34 cellular contexts compared by ENCODE assay signal in genomic region chr7:26598867-26599266, GRCh38.
"Had no signal": no experiment of that assay in that cellular context is flagged by ENCODE, and none has a peak within 500 bp of the region (broad histone marks: within the 10 kb centered on the region; RNA-seq: fewer than 3 reads in every experiment).

No MANE protein-coding gene starts in this region.

- H3K9me3 ChIP-seq: adrenal gland, body of pancreas, breast epithelium had no signal

- H3K4me1 Mint-ChIP-seq: activated B cell treated with CpG ODN at 0.5 μM for 24 hours; activated CD4-positive, alpha-beta T cell treated with anti-CD3 and anti-CD28 coated beads, Interleukin-2, amount 10 ng/mL, durations not matched to agents 24 days and 14 days; activated naive CD8-positive, alpha-beta T cell treated with anti-CD3 and anti-CD28 coated beads for 36 hours; activated T-helper 17 cell treated with anti-CD3 and anti-CD28 coated beads, Interleukin-2, amount 50 U/mL, for 72 hours had no signal

- H3K4me3 ChIP-seq: adrenal gland, body of pancreas, breast epithelium had no signal

- H3K36me3 ChIP-seq: adrenal gland, brain microvascular endothelial cell, breast epithelium had no signal

- H3K27me3 ChIP-seq: adrenal gland, body of pancreas, brain microvascular endothelial cell, breast epithelium had no signal

- H3K9me3 Mint-ChIP-seq: activated B cell treated with CpG ODN at 0.5 μM for 24 hours; activated CD4-positive, alpha-beta memory T cell treated with anti-CD3 and anti-CD28 coated beads for 36 hours; activated CD4-positive, alpha-beta T cell treated with anti-CD3 and anti-CD28 coated beads, Interleukin-2, amount 10 ng/mL, durations not matched to agents 24 days and 14 days; activated CD8-positive, alpha-beta T cell treated with anti-CD3 and anti-CD28 coated beads for 36 hours; activated naive CD4-positive, alpha-beta T cell treated with anti-CD3 and anti-CD28 coated beads for 36 hours; activated naive CD4-positive, alpha-beta T cell treated with anti-CD3 and anti-CD28 coated beads, Interleukin-2, amount 50 U/mL, for 72 hours; activated naive CD8-positive, alpha-beta T cell treated with anti-CD3 and anti-CD28 coated beads for 36 hours; activated T-cell treated with anti-CD3 and anti-CD28 coated beads, Interleukin-2, amount 50 U/mL, for 4 hours; activated T-cell treated with anti-CD3 and anti-CD28 coated beads, Interleukin-2, amount 50 U/mL, for 72 hours; activated T-helper 1 cell treated with anti-CD3 and anti-CD28 coated beads, Interleukin-12 subunit alpha, Interleukin-12 subunit beta, Interleukin-2, Interleukin-4 antibody, amounts not matched to agents 30 ng/mL and 10 ng/mL and 1 ng/mL, durations not matched to agents 14 hours and 24 hours and 36 hours; activated T-helper 17 cell treated with anti-CD3 and anti-CD28 coated beads, Interleukin-2, amount 50 U/mL, for 72 hours; T-helper 1 cell treated with Interleukin-12 subunit alpha and Interleukin-12 subunit beta and Interleukin-4 antibody, amounts not matched to agents 30 μg/mL and 1 μg/mL, for 36 hours; T-helper 2 cell treated with Interferon-gamma antibody and Interleukin-4, amounts not matched to agents 5 μg/mL and 100 μg/mL, for 36 hours had no signal

- H3K27ac ChIP-seq: adrenal gland, body of pancreas, brain microvascular endothelial cell, breast epithelium, VCaP had no signal

- H3K27ac Mint-ChIP-seq: activated B cell treated with CpG ODN at 0.5 μM for 24 hours; activated CD4-positive, alpha-beta memory T cell treated with anti-CD3 and anti-CD28 coated beads for 36 hours; activated CD4-positive, alpha-beta T cell treated with anti-CD3 and anti-CD28 coated beads, Interleukin-2, amount 10 ng/mL, durations not matched to agents 24 days and 14 days; activated CD8-positive, alpha-beta T cell treated with anti-CD3 and anti-CD28 coated beads for 36 hours; activated naive CD4-positive, alpha-beta T cell treated with anti-CD3 and anti-CD28 coated beads for 36 hours; activated naive CD4-positive, alpha-beta T cell treated with anti-CD3 and anti-CD28 coated beads, Interleukin-2, amount 50 U/mL, for 72 hours; activated naive CD8-positive, alpha-beta T cell treated with anti-CD3 and anti-CD28 coated beads for 36 hours; activated T-cell treated with anti-CD3 and anti-CD28 coated beads, Interleukin-2, amount 50 U/mL, for 72 hours; activated T-helper 1 cell treated with anti-CD3 and anti-CD28 coated beads, Interleukin-12 subunit alpha, Interleukin-12 subunit beta, Interleukin-2, Interleukin-4 antibody, amounts not matched to agents 30 ng/mL and 10 ng/mL and 1 ng/mL, durations not matched to agents 14 hours and 24 hours and 36 hours; activated T-helper 17 cell treated with anti-CD3 and anti-CD28 coated beads, Interleukin-2, amount 50 U/mL, for 72 hours; T-helper 1 cell treated with Interleukin-12 subunit alpha and Interleukin-12 subunit beta and Interleukin-4 antibody, amounts not matched to agents 30 μg/mL and 1 μg/mL, for 36 hours; T-helper 2 cell treated with Interferon-gamma antibody and Interleukin-4, amounts not matched to agents 5 μg/mL and 100 μg/mL, for 36 hours had no signal

- H3K36me3 Mint-ChIP-seq: activated CD4-positive, alpha-beta memory T cell treated with anti-CD3 and anti-CD28 coated beads for 36 hours; activated naive CD4-positive, alpha-beta T cell treated with anti-CD3 and anti-CD28 coated beads, Interleukin-2, amount 50 U/mL, for 72 hours; activated naive CD8-positive, alpha-beta T cell treated with anti-CD3 and anti-CD28 coated beads for 36 hours had no signal

- H3K4me1 ChIP-seq: adrenal gland, body of pancreas, breast epithelium had no signal

- DNase-seq: activated B cell treated with CpG ODN at 0.5 μM for 24 hours; activated CD4-positive, alpha-beta memory T cell treated with anti-CD3 and anti-CD28 coated beads for 36 hours; activated CD4-positive, alpha-beta T cell treated with anti-CD3 and anti-CD28 coated beads for 4 hours; activated CD4-positive, alpha-beta T cell treated with anti-CD3 and anti-CD28 coated beads, Interleukin-2, amount 10 ng/mL, durations not matched to agents 24 days and 14 days; activated CD4-positive, alpha-beta T cell treated with anti-CD3 and anti-CD28 coated beads, Interleukin-2, amount 50 U/mL, for 1 hour; activated CD4-positive, alpha-beta T cell treated with anti-CD3 and anti-CD28 coated beads, Interleukin-2, amount 50 U/mL, for 4 hours; activated CD4-positive, CD25-positive, alpha-beta regulatory T cell treated with anti-CD3 and anti-CD28 coated beads, Interleukin-2, amount 50 U/mL, for 72 hours; activated CD8-positive, alpha-beta memory T cell treated with anti-CD3 and anti-CD28 coated beads, Interleukin-2, amount 50 U/mL, for 4 hours; activated CD8-positive, alpha-beta T cell treated with anti-CD3 and anti-CD28 coated beads for 36 hours; activated effector memory CD4-positive, alpha-beta T cell treated with anti-CD3 and anti-CD28 coated beads, Interleukin-2, amount 50 U/mL, for 16 hours; activated gamma-delta T cell treated with Interleukin-2 at 50 U/mL for 16 hours; activated naive CD4-positive, alpha-beta T cell; activated naive CD4-positive, alpha-beta T cell treated with anti-CD3 and anti-CD28 coated beads for 36 hours; activated naive CD4-positive, alpha-beta T cell treated with anti-CD3 and anti-CD28 coated beads, Interleukin-2, amount 50 U/mL, for 16 hours; activated naive CD8-positive, alpha-beta T cell treated with anti-CD3 and anti-CD28 coated beads for 36 hours; activated T-cell treated with anti-CD3 and anti-CD28 coated beads for 4 hours; activated T-cell treated with anti-CD3 and anti-CD28 coated beads, Interleukin-2, amount 50 U/mL, for 1 hour; activated T-cell treated with anti-CD3 and anti-CD28 coated beads, Interleukin-2, amount 50 U/mL, for 4 hours; activated T-cell treated with anti-CD3 and anti-CD28 coated beads, Interleukin-2, amount 50 U/mL, for 72 hours; adrenal gland; amniotic stem cell; aorta; body of pancreas; brain microvascular endothelial cell; central memory CD4-positive, alpha-beta T cell; T-helper 2 cell; T-helper 9 cell had no signal

- H3K27me3 Mint-ChIP-seq: activated B cell treated with CpG ODN at 0.5 μM for 24 hours; activated naive CD8-positive, alpha-beta T cell treated with anti-CD3 and anti-CD28 coated beads for 36 hours had no signal

- H3K4me3 Mint-ChIP-seq: activated B cell treated with CpG ODN at 0.5 μM for 24 hours; activated CD4-positive, alpha-beta memory T cell treated with anti-CD3 and anti-CD28 coated beads for 36 hours; activated CD4-positive, alpha-beta T cell treated with anti-CD3 and anti-CD28 coated beads, Interleukin-2, amount 10 ng/mL, durations not matched to agents 24 days and 14 days; activated CD8-positive, alpha-beta T cell treated with anti-CD3 and anti-CD28 coated beads for 36 hours; activated naive CD4-positive, alpha-beta T cell treated with anti-CD3 and anti-CD28 coated beads for 36 hours; activated naive CD8-positive, alpha-beta T cell treated with anti-CD3 and anti-CD28 coated beads for 36 hours; activated T-cell treated with anti-CD3 and anti-CD28 coated beads, Interleukin-2, amount 50 U/mL, for 4 hours; activated T-cell treated with anti-CD3 and anti-CD28 coated beads, Interleukin-2, amount 50 U/mL, for 72 hours; activated T-helper 1 cell treated with anti-CD3 and anti-CD28 coated beads, Interleukin-12 subunit alpha, Interleukin-12 subunit beta, Interleukin-2, Interleukin-4 antibody, amounts not matched to agents 30 ng/mL and 10 ng/mL and 1 ng/mL, durations not matched to agents 14 hours and 24 hours and 36 hours; activated T-helper 17 cell treated with anti-CD3 and anti-CD28 coated beads, Interleukin-2, amount 50 U/mL, for 72 hours; T-helper 1 cell treated with Interleukin-12 subunit alpha and Interleukin-12 subunit beta and Interleukin-4 antibody, amounts not matched to agents 30 μg/mL and 1 μg/mL, for 36 hours; T-helper 2 cell treated with Interferon-gamma antibody and Interleukin-4, amounts not matched to agents 5 μg/mL and 100 μg/mL, for 36 hours had no signal

- ATAC-seq: activated CD8-positive, alpha-beta T cell treated with anti-CD3 and anti-CD28 coated beads for 36 hours; activated naive CD4-positive, alpha-beta T cell treated with anti-CD3 and anti-CD28 coated beads, Interleukin-2, amount 50 U/mL, for 72 hours; activated T-cell treated with anti-CD3 and anti-CD28 coated beads, Interleukin-2, amount 50 U/mL, for 4 hours; activated T-cell treated with anti-CD3 and anti-CD28 coated beads, Interleukin-2, amount 50 U/mL, for 72 hours; activated T-helper 17 cell treated with anti-CD3 and anti-CD28 coated beads, Interleukin-2, amount 50 U/mL, for 72 hours; body of pancreas had no signal
